Comparison of ENCODE assay signal across 8 cellular contexts in the genomic region with DNA sequence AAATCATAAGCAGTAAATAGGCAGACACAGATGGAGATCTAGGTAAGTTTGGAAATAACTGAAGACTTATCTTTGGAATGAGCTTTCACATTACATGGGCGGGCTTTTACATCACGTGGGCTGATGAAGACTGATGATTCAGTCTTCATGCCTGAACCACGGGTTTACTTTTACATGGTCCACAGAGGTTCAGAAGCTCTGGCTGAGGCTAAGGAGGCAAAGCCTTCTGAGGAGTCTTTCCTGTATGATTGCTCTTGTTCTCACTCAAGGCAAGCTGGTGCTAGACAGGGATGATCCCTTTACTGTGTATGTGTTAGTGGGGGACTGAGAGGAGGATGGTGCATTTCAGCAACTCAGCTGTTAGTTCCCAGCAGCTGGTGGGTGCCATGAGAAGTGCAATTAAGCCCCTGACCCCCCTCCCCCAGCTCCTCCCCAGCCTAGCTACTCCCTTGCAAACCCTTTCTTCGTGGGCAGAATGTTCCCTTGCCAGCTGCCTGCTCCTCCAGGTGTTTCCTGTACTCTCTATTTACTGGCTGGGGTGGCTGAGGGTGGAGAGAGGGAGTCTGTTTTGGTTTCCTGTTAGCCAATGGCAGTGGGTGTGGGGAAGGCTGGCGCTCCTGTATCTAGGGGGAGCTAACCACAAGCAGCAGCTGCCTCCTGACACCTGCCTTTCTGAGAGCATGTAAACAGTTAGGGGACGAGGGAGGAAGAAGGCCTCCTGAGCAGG. TPM values are rescaled to one million over a fixed set of nuclear protein-coding genes. Genes with fewer than 3 reads are reported as not detected.
DNase-seq lines count a peak whose midpoint lies in the region; ATAC-seq and TF ChIP-seq lines count a peak whose summit lies in the region.

No MANE protein-coding gene starts in this region.

- no peaks in the 10 kb centered on the region for H3K36me3 ChIP-seq in thoracic aorta

- no peaks in the 10 kb centered on the region for H3K27me3 ChIP-seq in thoracic aorta (replicated peaks; ENCODE audit: insufficient read depth)

- ATAC-seq in GM19455 (IDR thresholded peaks at IDR 0.05; ENCODE audit: unreplicated experiment), result peak; percentile 69
- ATAC-seq in HG03460 (IDR thresholded peaks at IDR 0.05; ENCODE audit: unreplicated experiment), result peak; percentile 66
- ATAC-seq in thoracic aorta (ENCODE audit: insufficient number of reproducible peaks, low FRiP score, low read depth), result peak; percentile 19

- peaks cover 1% of the 10 kb centered on the region for H3K36me3 Mint-ChIP-seq in activated naive CD4-positive, alpha-beta T cell treated with anti-CD3 and anti-CD28 coated beads, Interleukin-2, amount 10 ng/mL, durations not matched to agents 7 days and 5 days
- peaks cover 0 to 2% (median 0%) of the 10 kb centered on the region in 3 donors for H3K36me3 Mint-ChIP-seq in immature natural killer cell

- no peaks in the 10 kb centered on the region for H3K9me3 Mint-ChIP-seq in activated naive CD4-positive, alpha-beta T cell treated with anti-CD3 and anti-CD28 coated beads, Interleukin-2, amount 10 ng/mL, durations not matched to agents 7 days and 5 days
- H3K9me3 Mint-ChIP-seq in immature natural killer cell, result no peaks in the 10 kb centered on the region

- peak overlapping the region in 1 of 2 donors; percentile 9 for H3K27ac ChIP-seq in thoracic aorta

- peaks cover 4% of the 10 kb centered on the region for H3K27me3 Mint-ChIP-seq in activated naive CD4-positive, alpha-beta T cell treated with anti-CD3 and anti-CD28 coated beads, Interleukin-2, amount 10 ng/mL, durations not matched to agents 7 days and 5 days
- peaks cover 3 to 11% (median 5%) of the 10 kb centered on the region in 3 donors for H3K27me3 Mint-ChIP-seq in immature natural killer cell (ENCODE audit: low read depth in 3 of 3)

- DNase-seq in DMS153 treated with DMSO at 0.1 percent for 48 hours (lab: John Stamatoyannopoulos, UW; ENCODE audit: unreplicated experiment) (peak; percentile 99), NCI-H774 (lab: John Stamatoyannopoulos, UW) (peak; percentile 96), immature natural killer cell (peak; percentile 69 to 72 (median 71)), thoracic aorta (ENCODE audit: low spot score) (no peak), HEK293T (ENCODE audit: extremely low spot score) (no peak)
- peak; percentile 92 for DNase-seq in activated naive CD4-positive, alpha-beta T cell treated with anti-CD3 and anti-CD28 coated beads, Interleukin-2, amount 10 ng/mL, durations not matched to agents 7 days and 5 days

- peaks cover 30 to 72% of the 10 kb centered on the region in 2 donors for H3K4me1 ChIP-seq in thoracic aorta (ENCODE audit: control insufficient read depth in 1 of 2, low read depth in 2 of 2)

- TF ChIP-seq CTCF in thoracic aorta (IDR thresholded peaks at IDR 0.05), result no peak

- H3K27ac Mint-ChIP-seq in activated naive CD4-positive, alpha-beta T cell treated with anti-CD3 and anti-CD28 coated beads, Interleukin-2, amount 10 ng/mL, durations not matched to agents 7 days and 5 days, result peak overlapping the region; percentile 98
- H3K27ac Mint-ChIP-seq in immature natural killer cell, result peak overlapping the region; percentile 74 to 97 (median 90)

- H3K4me3 Mint-ChIP-seq in activated naive CD4-positive, alpha-beta T cell treated with anti-CD3 and anti-CD28 coated beads, Interleukin-2, amount 10 ng/mL, durations not matched to agents 7 days and 5 days, result peak overlapping the region; percentile 67
- H3K4me3 Mint-ChIP-seq in immature natural killer cell, result peak overlapping the region; percentile 62 to 76 (median 70)

- CTCF ChIA-PET in activated naive CD4-positive, alpha-beta T cell treated with anti-CD3 and anti-CD28 coated beads, Interleukin-2, amount 10 ng/mL, durations not matched to agents 7 days and 5 days (lab: Charles Lee), result interaction anchor here (0.9 to 9.9 kb wide), 8 partner anchors 11 to 167 kb away, joined by 3 to 189 read pairs (median 6); partner anchors contain the start of gene BTG2
- CTCF ChIA-PET in HEK293T (lab: Yijun Ruan, JAX), result interaction anchor here (0.5 to 1.1 kb wide), 6 partner anchors 13 to 53 kb away, joined by 3 to 5 read pairs (median 3); partner anchors contain the start of gene BTG2

- H3K9me3 ChIP-seq in thoracic aorta, result no peaks in the 10 kb centered on the region

- H3K4me1 Mint-ChIP-seq in activated naive CD4-positive, alpha-beta T cell treated with anti-CD3 and anti-CD28 coated beads, Interleukin-2, amount 10 ng/mL, durations not matched to agents 7 days and 5 days, result peaks cover 78% of the 10 kb centered on the region
- peaks cover 71 to 75% of the 10 kb centered on the region in 2 donors for H3K4me1 Mint-ChIP-seq in immature natural killer cell

- H3K4me3 ChIP-seq in thoracic aorta, result no peak overlapping the region

- POLR2A ChIA-PET in HEK293T (lab: Yijun Ruan, JAX), result interaction anchor here (1.9 kb wide), 1 partner anchor 14 kb away, joined by 10 read pairs; no protein-coding TSS in a partner anchor

TF ChIP-seq in HEK293T, 16 proteins besides CTCF, POLR2A, EP300 and RAD21:
- no peak for TF ChIP-seq LEF1 (IDR thresholded peaks at IDR 0.05; ENCODE audit: borderline replicate concordance)
- TF ChIP-seq NFRKB (IDR thresholded peaks at IDR 0.05), result no peak
- TF ChIP-seq FOXA1 (IDR thresholded peaks at IDR 0.05), result no peak
- TF ChIP-seq ZNF384 (IDR thresholded peaks at IDR 0.05), result no peak
- no peak for TF ChIP-seq FOXM1 (IDR thresholded peaks at IDR 0.05; ENCODE audit: borderline replicate concordance)
- TF ChIP-seq L3MBTL2 (conservative IDR thresholded peaks at IDR 0.05), result no peak
- TF ChIP-seq SP1 (IDR thresholded peaks at IDR 0.05), result no peak
- no peak for TF ChIP-seq CTBP1 (IDR thresholded peaks at IDR 0.05; ENCODE audit: borderline replicate concordance)
- TF ChIP-seq ELF4 (IDR thresholded peaks at IDR 0.05), result no peak
- TF ChIP-seq BHLHE40 (IDR thresholded peaks at IDR 0.05; ENCODE audit: borderline replicate concordance), result no peak

RNA-seq across cellular contexts. Expression of gene BTG2, which starts 15.4 kb away (rescaled TPM):
- 100 to 1,000 TPM; 112 to 147 (median 127) TPM for polyA plus RNA-seq in immature natural killer cell
- total RNA-seq in thoracic aorta, result 100 to 1,000 TPM; 119 to 164 TPM

RNA-seq across cellular contexts. Expression of gene FMOD, which starts 30.2 kb away (rescaled TPM):
- not detected for polyA plus RNA-seq in immature natural killer cell
- 100 to 1,000 TPM; 190 to 438 TPM for total RNA-seq in thoracic aorta

Comparison
In these comparisons a context has a peak if more than half of its experiments do, and no peak if none do; other contexts are left out.
1. DNase-seq: peak in DMS153 treated with DMSO at 0.1 percent for 48 hours (single experiment), NCI-H774 (single experiment), activated naive CD4-positive, alpha-beta T cell treated with anti-CD3 and anti-CD28 coated beads, Interleukin-2, amount 10 ng/mL, durations not matched to agents 7 days and 5 days (single experiment) and immature natural killer cell (3 of 3); none in thoracic aorta (single experiment) and HEK293T (single experiment).
2. ATAC-seq: peak in every context shown above with its lines; median percentile 69 in GM19455; 66 in HG03460; 19 in thoracic aorta.